ENCODE assay signal across 13 cellular contexts in the genomic region with DNA sequence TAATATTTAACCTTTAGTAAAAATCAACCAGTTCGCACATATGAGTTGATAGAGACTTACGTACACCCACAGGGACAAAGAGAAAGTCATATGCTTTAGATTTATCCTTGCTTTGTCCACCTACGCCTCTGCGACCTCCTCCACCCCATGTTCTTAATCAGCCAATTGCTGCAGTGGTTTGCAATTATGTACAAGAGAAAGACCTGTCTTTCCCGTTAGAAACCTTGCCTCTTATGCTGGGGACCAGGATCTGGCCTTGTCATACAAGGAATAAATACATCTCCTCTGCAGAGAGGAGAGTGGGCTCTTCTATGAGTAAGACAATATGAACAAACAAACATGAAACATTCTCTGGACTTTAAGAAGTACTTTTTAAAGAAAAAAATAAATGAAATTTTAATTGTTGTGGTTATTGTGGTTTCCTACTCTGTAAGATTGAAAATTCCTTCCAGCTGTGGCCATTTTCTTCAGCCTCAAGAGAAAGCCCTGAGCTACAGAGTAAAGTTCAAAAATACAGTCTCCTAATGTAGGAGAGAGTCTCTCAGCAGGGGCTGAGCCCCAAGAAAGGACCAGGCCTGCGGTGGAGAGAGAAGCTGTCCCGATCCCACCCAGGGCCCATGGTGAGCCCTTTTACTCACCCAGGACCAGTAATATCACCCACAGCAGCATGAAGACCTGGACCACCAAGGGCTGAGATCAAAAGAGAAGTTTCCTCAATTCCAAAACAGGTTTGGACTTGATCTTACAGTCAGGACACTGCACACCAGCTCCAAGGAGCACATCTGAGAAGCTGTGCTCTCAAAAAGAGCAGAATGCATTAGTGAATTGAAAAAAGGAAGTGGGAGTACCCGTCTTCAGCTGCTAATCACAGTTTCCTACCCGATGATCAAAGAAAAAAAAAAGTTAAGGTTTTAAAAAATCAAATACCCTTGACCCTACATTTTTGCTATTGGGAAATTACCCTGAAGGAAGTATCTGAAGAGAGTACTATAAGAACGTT. TPM values are rescaled to one million over a fixed set of nuclear protein-coding genes. Genes with fewer than 3 reads are reported as not detected.
DNase-seq lines count a peak whose midpoint lies in the region; ATAC-seq, FAIRE-seq and TF ChIP-seq lines count a peak whose summit lies in the region.
"Had no signal": no experiment of that assay in that cellular context is flagged by ENCODE, and none has a peak within 500 bp of the region (broad histone marks: within the 10 kb centered on the region; RNA-seq: fewer than 3 reads in every experiment).

TSS of gene FCRL5 (minus strand) at position 822 of the 1,000 bp plus-strand sequence. CDS start at position 669, 153 bp downstream.

- FAIRE-seq in GM12891 (lab: Jason Lieb, UNC): no peak

- ATAC-seq in GM19351 (IDR thresholded peaks at IDR 0.05; ENCODE audit: unreplicated experiment): peak; percentile 79
- peak; percentile 82 for ATAC-seq in HG02885 (IDR thresholded peaks at IDR 0.05; ENCODE audit: poor library complexity, unreplicated experiment)
- ATAC-seq in upper lobe of left lung (ENCODE audit: low FRiP score in 2 of 2): no peak

- no peak for TF ChIP-seq CTCF in upper lobe of left lung (IDR thresholded peaks at IDR 0.05)
- TF ChIP-seq CTCF in hepatocyte (IDR thresholded peaks at IDR 0.05; ENCODE audit: poor library complexity): no peak

- TF ChIP-seq POLR2A in GM12891 (IDR thresholded peaks at IDR 0.05; ENCODE audit: low read depth, low read length): no peak
- no peak for TF ChIP-seq POLR2A in upper lobe of left lung (IDR thresholded peaks at IDR 0.05)

- H3K9me2 ChIP-seq in hepatocyte (replicated peaks; ENCODE audit: insufficient read depth): no peaks in the 10 kb centered on the region

- H4K20me1 ChIP-seq in hepatocyte (ENCODE audit: insufficient read depth, poor library complexity, severe bottlenecking): no peaks in the 10 kb centered on the region

- 71 to 74% methylated on average over 10 of the region's 10 CpGs for WGBS in upper lobe of left lung, 2 donors
- 83% methylated on average over 10 of the region's 10 CpGs for WGBS in hepatocyte (ENCODE audit: low lambda C conversion rate, missing lambda C conversion rate)

- H3K4me2 ChIP-seq in hepatocyte: no peak within 1 kb of the TSS

- H2AFZ ChIP-seq in hepatocyte: no peak within 1 kb of the TSS

- no peak within 1 kb of the TSS for H3K4me3 ChIP-seq in upper lobe of left lung
- H3K4me3 ChIP-seq in hepatocyte: no peak within 1 kb of the TSS
- H3K4me3 ChIP-seq: SJCRH30, suprapubic skin had no signal

- no peaks in the 10 kb centered on the region for H3K79me2 ChIP-seq in hepatocyte

- no peak within 1 kb of the TSS for H3K27ac ChIP-seq in upper lobe of left lung
- no peak within 1 kb of the TSS for H3K27ac ChIP-seq in hepatocyte
- H3K27ac ChIP-seq: SJCRH30, suprapubic skin had no signal

- no peaks in the 10 kb centered on the region for H3K27me3 ChIP-seq in upper lobe of left lung
- H3K27me3 ChIP-seq in hepatocyte: no peaks in the 10 kb centered on the region
- H3K27me3 ChIP-seq: SJCRH30 had no signal

- no peak for TF ChIP-seq EP300 in upper lobe of left lung (IDR thresholded peaks at IDR 0.05)

- H3K9me3 ChIP-seq in upper lobe of left lung (no peaks in the 10 kb centered on the region), hepatocyte (ENCODE audit: low read depth) (no peaks in the 10 kb centered on the region)
- H3K9me3 ChIP-seq: SJCRH30, suprapubic skin had no signal

- H3K4me1 ChIP-seq in upper lobe of left lung: no peaks in the 10 kb centered on the region
- H3K4me1 ChIP-seq in hepatocyte (ENCODE audit: insufficient read depth): no peaks in the 10 kb centered on the region
- H3K4me1 ChIP-seq: SJCRH30, suprapubic skin had no signal

- H3K36me3 ChIP-seq in upper lobe of left lung: no peaks in the 10 kb centered on the region
- H3K36me3 ChIP-seq in hepatocyte (replicated peaks; ENCODE audit: insufficient read depth, low read depth): no peaks in the 10 kb centered on the region
- H3K36me3 ChIP-seq: SJCRH30, suprapubic skin had no signal

- DNase-seq in GM12891 (ENCODE audit: insufficient read length, low spot score) (no peak), NOMO-1 treated with DMSO at 0.1 percent for 48 hours (lab: John Stamatoyannopoulos, UW; ENCODE audit: unreplicated experiment) (peak; percentile 74), upper lobe of left lung (no peak), retina (no peak), H4 (ENCODE audit: low spot score) (no peak), hepatocyte (ENCODE audit: low spot score) (no peak)
- DNase-seq: NCI-H1930, SJCRH30 had no signal

TF ChIP-seq in GM12891, 5 proteins besides CTCF, POLR2A, EP300 and RAD21:
- TF ChIP-seq PAX5 (IDR thresholded peaks at IDR 0.05; ENCODE audit: insufficient read depth, low read length, severe bottlenecking) (no peak), TAF1 (IDR thresholded peaks at IDR 0.05; ENCODE audit: low read depth, low read length) (no peak), SPI1 (IDR thresholded peaks at IDR 0.05; ENCODE audit: low read depth, low read length) (peak; percentile 96)
TF ChIP-seq in GM12891: peak in this region for 1.

RNA-seq across cellular contexts. Expression of gene FCRL5, which starts in this region (rescaled TPM):
- polyA plus RNA-seq in GM12891 (2012; ENCODE audit: low read depth, missing spikeins): 3.5 TPM
- 1 to 10 TPM in 4 of 6 donors, under 1 TPM in 2; 0.22 to 9.8 (median 2.1) TPM for total RNA-seq in upper lobe of left lung
- not detected in 2 replicates for total RNA-seq in H4 (2014; rRNA removed; shearing (Covaris generic))
- not detected in 2 replicates for total RNA-seq in hepatocyte
- not detected in 2 replicates for polyA plus RNA-seq in hepatocyte
- total RNA-seq: HT1080, suprapubic skin had no signal
- polyA plus RNA-seq: BJ had no signal

Comparison
In these comparisons a context has a peak if more than half of its experiments do, and no peak if none do; other contexts are left out.
1. ATAC-seq: peak in GM19351 (single experiment) and HG02885 (single experiment); none in upper lobe of left lung (0 of 2).